1 cellular context compared by ENCODE assay signal in the genomic region with DNA sequence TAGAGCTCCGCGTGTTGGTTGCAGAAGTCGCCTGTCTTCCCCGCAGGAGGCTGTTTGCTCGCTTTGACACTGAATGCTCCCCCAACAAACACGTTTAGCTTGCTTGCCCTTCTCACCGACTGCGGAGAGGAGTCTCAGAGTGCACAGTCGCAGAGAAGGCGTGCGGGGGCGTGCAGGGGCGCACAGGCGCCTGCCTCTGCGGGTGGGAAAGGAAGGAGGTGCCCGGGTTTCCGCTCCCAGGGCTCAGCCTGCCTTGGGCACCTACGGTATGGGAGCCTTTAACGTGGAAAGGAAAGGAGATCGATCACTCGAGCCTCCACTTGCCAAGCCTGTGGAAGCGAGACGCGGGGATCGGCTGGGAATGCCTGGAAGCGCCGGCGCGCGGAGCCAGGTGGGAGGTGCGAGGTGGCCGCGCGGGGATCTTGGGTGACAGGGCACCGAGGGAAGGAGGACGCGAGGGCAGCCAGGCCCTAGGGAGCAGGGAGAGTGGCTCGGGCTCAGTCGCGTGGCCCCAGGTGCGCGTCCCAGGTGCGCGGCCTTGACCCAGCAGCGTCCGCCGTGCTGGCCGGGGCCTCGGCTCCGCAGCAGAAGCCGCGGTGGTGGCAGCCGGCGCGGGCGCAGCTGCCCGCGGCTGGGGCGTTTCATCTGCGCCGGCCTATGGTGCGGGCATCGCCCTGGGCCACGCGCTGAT.
TF ChIP-seq lines count a peak whose summit lies in the region.

Gene FAN1, plus strand, starts transcription at position 419 of the 691 bp plus-strand sequence. CDS start 749 bp downstream, outside the sequence.

TF ChIP-seq in HepG2, 621 proteins besides CTCF, POLR2A, EP300 and RAD21 (continued from another document):
- TF ChIP-seq, protein P1, sequence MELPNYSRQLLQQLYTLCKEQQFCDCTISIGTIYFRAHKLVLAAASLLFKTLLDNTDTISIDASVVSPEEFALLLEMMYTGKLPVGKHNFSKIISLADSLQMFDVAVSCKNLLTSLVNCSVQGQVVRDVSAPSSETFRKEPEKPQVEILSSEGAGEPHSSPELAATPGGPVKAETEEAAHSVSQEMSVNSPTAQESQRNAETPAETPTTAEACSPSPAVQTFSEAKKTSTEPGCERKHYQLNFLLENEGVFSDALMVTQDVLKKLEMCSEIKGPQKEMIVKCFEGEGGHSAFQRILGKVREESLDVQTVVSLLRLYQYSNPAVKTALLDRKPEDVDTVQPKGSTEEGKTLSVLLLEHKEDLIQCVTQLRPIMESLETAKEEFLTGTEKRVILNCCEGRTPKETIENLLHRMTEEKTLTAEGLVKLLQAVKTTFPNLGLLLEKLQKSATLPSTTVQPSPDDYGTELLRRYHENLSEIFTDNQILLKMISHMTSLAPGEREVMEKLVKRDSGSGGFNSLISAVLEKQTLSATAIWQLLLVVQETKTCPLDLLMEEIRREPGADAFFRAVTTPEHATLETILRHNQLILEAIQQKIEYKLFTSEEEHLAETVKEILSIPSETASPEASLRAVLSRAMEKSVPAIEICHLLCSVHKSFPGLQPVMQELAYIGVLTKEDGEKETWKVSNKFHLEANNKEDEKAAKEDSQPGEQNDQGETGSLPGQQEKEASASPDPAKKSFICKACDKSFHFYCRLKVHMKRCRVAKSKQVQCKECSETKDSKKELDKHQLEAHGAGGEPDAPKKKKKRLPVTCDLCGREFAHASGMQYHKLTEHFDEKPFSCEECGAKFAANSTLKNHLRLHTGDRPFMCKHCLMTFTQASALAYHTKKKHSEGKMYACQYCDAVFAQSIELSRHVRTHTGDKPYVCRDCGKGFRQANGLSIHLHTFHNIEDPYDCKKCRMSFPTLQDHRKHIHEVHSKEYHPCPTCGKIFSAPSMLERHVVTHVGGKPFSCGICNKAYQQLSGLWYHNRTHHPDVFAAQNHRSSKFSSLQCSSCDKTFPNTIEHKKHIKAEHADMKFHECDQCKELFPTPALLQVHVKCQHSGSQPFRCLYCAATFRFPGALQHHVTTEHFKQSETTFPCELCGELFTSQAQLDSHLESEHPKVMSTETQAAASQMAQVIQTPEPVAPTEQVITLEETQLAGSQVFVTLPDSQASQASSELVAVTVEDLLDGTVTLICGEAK (IDR thresholded peaks at IDR 0.05) = no peak
- TF ChIP-seq, protein P1 (CRISPR knock-in tag; IDR thresholded peaks at IDR 0.05) = peak; percentile 88
- TF ChIP-seq, protein P2, sequence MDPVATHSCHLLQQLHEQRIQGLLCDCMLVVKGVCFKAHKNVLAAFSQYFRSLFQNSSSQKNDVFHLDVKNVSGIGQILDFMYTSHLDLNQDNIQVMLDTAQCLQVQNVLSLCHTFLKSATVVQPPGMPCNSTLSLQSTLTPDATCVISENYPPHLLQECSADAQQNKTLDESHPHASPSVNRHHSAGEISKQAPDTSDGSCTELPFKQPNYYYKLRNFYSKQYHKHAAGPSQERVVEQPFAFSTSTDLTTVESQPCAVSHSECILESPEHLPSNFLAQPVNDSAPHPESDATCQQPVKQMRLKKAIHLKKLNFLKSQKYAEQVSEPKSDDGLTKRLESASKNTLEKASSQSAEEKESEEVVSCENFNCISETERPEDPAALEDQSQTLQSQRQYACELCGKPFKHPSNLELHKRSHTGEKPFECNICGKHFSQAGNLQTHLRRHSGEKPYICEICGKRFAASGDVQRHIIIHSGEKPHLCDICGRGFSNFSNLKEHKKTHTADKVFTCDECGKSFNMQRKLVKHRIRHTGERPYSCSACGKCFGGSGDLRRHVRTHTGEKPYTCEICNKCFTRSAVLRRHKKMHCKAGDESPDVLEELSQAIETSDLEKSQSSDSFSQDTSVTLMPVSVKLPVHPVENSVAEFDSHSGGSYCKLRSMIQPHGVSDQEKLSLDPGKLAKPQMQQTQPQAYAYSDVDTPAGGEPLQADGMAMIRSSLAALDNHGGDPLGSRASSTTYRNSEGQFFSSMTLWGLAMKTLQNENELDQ (CRISPR knock-in tag; IDR thresholded peaks at IDR 0.05; ENCODE audit: borderline replicate concordance) = 0 out of 2 replicates have a peak, but pooled peaks have one; percentile 75
- no peak for TF ChIP-seq ZNF3 (CRISPR knock-in tag; IDR thresholded peaks at IDR 0.05)
- peak; percentile 94 for TF ChIP-seq ZNF883 (CRISPR knock-in tag; IDR thresholded peaks at IDR 0.05; ENCODE audit: not compliant biosample characterization)
- TF ChIP-seq NFRKB (IDR thresholded peaks at IDR 0.05) = no peak
- no peak for TF ChIP-seq SP1 (IDR thresholded peaks at IDR 0.05)
- TF ChIP-seq SP1 (CRISPR knock-in tag; IDR thresholded peaks at IDR 0.05) = peak; percentile 61; the same call in 1 of the 2 replicates
- peak; percentile 66; the same call in 1 of the 2 replicates for TF ChIP-seq ZNF350 (CRISPR knock-in tag; IDR thresholded peaks at IDR 0.05; ENCODE audit: borderline replicate concordance, low read depth)
- peak; percentile 59; the same call in 1 of the 2 replicates for TF ChIP-seq ZNF746 (CRISPR knock-in tag; IDR thresholded peaks at IDR 0.05)
- TF ChIP-seq ZNF232 (CRISPR knock-in tag; IDR thresholded peaks at IDR 0.05; ENCODE audit: borderline replicate concordance) = peak; percentile 71; the same call in 1 of the 2 replicates
- TF ChIP-seq ZNF761 (CRISPR knock-in tag; conservative IDR thresholded peaks at IDR 0.05) = peak; percentile 89; the same call in 1 of the 2 replicates
- TF ChIP-seq ZNF749 (CRISPR knock-in tag; IDR thresholded peaks at IDR 0.05; ENCODE audit: borderline replicate concordance) = peak; percentile 66; the same call in 1 of the 2 replicates
- TF ChIP-seq ELF3 (CRISPR knock-in tag; IDR thresholded peaks at IDR 0.05) = peak; percentile 84
- peak; percentile 85; the same call in 1 of the 2 replicates for TF ChIP-seq FOXC1 (CRISPR knock-in tag; IDR thresholded peaks at IDR 0.05; ENCODE audit: borderline replicate concordance)
- TF ChIP-seq SIN3A (IDR thresholded peaks at IDR 0.05; ENCODE audit: borderline replicate concordance, low read depth, low read length) = peak; percentile 88; the same call in 1 of the 2 replicates
- 0 out of 2 replicates have a peak, but pooled peaks have one; percentile 20 for TF ChIP-seq ZNF740 (CRISPR knock-in tag; IDR thresholded peaks at IDR 0.05)
- TF ChIP-seq JDP2 (CRISPR knock-in tag; IDR thresholded peaks at IDR 0.05; ENCODE audit: borderline replicate concordance) = no peak
- peak; percentile 93 for TF ChIP-seq ZMYM4 (CRISPR knock-in tag; IDR thresholded peaks at IDR 0.05)
- TF ChIP-seq, protein P3, sequence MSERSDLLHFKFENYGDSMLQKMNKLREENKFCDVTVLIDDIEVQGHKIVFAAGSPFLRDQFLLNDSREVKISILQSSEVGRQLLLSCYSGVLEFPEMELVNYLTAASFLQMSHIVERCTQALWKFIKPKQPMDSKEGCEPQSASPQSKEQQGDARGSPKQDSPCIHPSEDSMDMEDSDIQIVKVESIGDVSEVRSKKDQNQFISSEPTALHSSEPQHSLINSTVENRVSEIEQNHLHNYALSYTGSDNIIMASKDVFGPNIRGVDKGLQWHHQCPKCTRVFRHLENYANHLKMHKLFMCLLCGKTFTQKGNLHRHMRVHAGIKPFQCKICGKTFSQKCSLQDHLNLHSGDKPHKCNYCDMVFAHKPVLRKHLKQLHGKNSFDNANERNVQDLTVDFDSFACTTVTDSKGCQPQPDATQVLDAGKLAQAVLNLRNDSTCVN (CRISPR knock-in tag; IDR thresholded peaks at IDR 0.05; ENCODE audit: borderline replicate concordance) = peak; percentile 85
- TF ChIP-seq ZNF354B (CRISPR knock-in tag; IDR thresholded peaks at IDR 0.05) = no peak
- TF ChIP-seq MED8 (CRISPR knock-in tag; IDR thresholded peaks at IDR 0.05; ENCODE audit: insufficient replicate concordance) = peak; percentile 86
- TF ChIP-seq AHR (CRISPR knock-in tag; IDR thresholded peaks at IDR 0.05) = 0 out of 2 replicates have a peak, but pooled peaks have one; percentile 33
- TF ChIP-seq ZNF546 (CRISPR knock-in tag; conservative IDR thresholded peaks at IDR 0.05) = 0 out of 2 replicates have a peak, but pooled peaks have one; percentile 39
- no peak for TF ChIP-seq TBP (CRISPR knock-in tag; IDR thresholded peaks at IDR 0.05)
- peak; percentile 92 for TF ChIP-seq TBX2 (CRISPR knock-in tag; IDR thresholded peaks at IDR 0.05; ENCODE audit: borderline replicate concordance)
- no peak for TF ChIP-seq U2AF1 (optimal IDR thresholded peaks at IDR 0.05; ENCODE audit: low read depth, low read length)
- TF ChIP-seq MAZ (IDR thresholded peaks at IDR 0.05; ENCODE audit: borderline replicate concordance, low read depth, low read length) = no peak
- TF ChIP-seq MAZ (CRISPR knock-in tag; IDR thresholded peaks at IDR 0.05; ENCODE audit: low read depth) = peak; percentile 64; the same call in 1 of the 2 replicates
- TF ChIP-seq SATB2 (CRISPR knock-in tag; IDR thresholded peaks at IDR 0.05) = peak; percentile 65; the same call in 1 of the 2 replicates
- peak; percentile 63; the same call in 1 of the 2 replicates for TF ChIP-seq ESRRA (CRISPR knock-in tag; IDR thresholded peaks at IDR 0.05; ENCODE audit: low read depth)
- TF ChIP-seq, protein P4, sequence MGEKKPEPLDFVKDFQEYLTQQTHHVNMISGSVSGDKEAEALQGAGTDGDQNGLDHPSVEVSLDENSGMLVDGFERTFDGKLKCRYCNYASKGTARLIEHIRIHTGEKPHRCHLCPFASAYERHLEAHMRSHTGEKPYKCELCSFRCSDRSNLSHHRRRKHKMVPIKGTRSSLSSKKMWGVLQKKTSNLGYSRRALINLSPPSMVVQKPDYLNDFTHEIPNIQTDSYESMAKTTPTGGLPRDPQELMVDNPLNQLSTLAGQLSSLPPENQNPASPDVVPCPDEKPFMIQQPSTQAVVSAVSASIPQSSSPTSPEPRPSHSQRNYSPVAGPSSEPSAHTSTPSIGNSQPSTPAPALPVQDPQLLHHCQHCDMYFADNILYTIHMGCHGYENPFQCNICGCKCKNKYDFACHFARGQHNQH (CRISPR knock-in tag; IDR thresholded peaks at IDR 0.05) = peak; percentile 79
